13 cellular contexts compared by ENCODE assay signal in the genomic region with DNA sequence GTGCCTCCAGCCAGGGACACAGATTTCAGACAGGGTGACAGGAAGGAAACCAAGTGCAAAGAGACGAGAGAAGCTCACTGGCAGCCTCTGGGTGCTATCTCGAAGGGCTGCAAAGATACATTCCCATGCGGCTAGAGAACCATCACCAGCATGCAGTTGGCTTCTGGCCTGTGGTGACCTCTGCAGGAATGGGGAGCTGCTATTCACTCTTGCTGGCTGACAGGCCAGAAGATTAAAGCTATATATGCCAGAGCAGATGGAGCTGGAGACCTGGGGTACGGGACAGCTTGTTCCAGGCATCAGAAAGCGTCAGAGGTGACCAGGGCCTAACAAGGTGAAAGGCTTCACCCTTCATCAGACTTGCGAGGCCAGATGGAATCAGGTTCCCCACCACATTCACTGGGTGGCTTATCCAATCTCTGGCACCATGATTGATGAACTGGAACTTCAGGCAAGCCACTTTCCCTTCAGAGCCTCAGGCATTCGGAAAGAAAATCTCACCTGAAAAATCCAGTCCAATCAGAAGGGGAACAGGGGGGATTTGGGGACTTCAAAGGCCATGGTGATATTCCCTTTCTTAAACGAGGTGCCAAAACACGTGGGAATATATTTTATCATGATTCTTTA. TPM values are rescaled to one million over a fixed set of nuclear protein-coding genes. Genes with fewer than 3 reads are reported as not detected.
DNase-seq lines count a peak whose midpoint lies in the region; ATAC-seq and TF ChIP-seq lines count a peak whose summit lies in the region.
"Had no signal": no experiment of that assay in that cellular context is flagged by ENCODE, and none has a peak within 500 bp of the region (broad histone marks: within the 10 kb centered on the region; RNA-seq: fewer than 3 reads in every experiment).

No MANE protein-coding gene starts in this region.

- H2BK120ac ChIP-seq in neuronal stem cell (ENCODE audit: low read depth, low read length) = no peak overlapping the region

- H3K4me1 Mint-ChIP-seq in natural killer cell = peaks cover 11 to 12% of the 10 kb centered on the region in 2 donors

- intact Hi-C loops in mammary epithelial cell (cut with micrococcal nuclease) (loop anchor here (1.0 to 2.0 kb wide), 7 partner anchors 99 to 378 kb away; a partner anchor contains a TSS), breast epithelium (cut with DNase I; ENCODE audit: low total_unique reads) (no loop called here), cardiac septum (cut with DNase I) (loop anchor here (2.0 to 5.0 kb wide), 3 partner anchors 51 to 190 kb away; no protein-coding TSS in a partner anchor), natural killer cell (cut with micrococcal nuclease) (no loop called here)

- H3K27me3 Mint-ChIP-seq in natural killer cell (ENCODE audit: low read depth in 2 of 2) = no peaks in the 10 kb centered on the region
- H3K27me3 Mint-ChIP-seq: activated T-cell treated with anti-CD3 and anti-CD28 coated beads, Interleukin-2, amount 50 U/mL, for 24 hours; naive thymus-derived CD4-positive, alpha-beta T cell had no signal

- H3K9ac ChIP-seq in mammary epithelial cell (ENCODE audit: insufficient read depth, low read length) = no peak overlapping the region
- no peak overlapping the region for H3K9ac ChIP-seq in neuronal stem cell (ENCODE audit: low read depth, low read length, poor library complexity)
- H3K9ac ChIP-seq: SK-N-SH had no signal

- H4K8ac ChIP-seq in neuronal stem cell (ENCODE audit: low read depth, low read length) = no peak overlapping the region

- H3K4me3 Mint-ChIP-seq in natural killer cell = no peak overlapping the region
- H3K4me3 Mint-ChIP-seq: activated T-cell treated with anti-CD3 and anti-CD28 coated beads, Interleukin-2, amount 50 U/mL, for 24 hours; naive thymus-derived CD4-positive, alpha-beta T cell had no signal

- H3K14ac ChIP-seq in neuronal stem cell (ENCODE audit: low read length) = no peak overlapping the region

- H3K27me3 ChIP-seq in mammary epithelial cell (ENCODE audit: insufficient read depth, low read length) = no peaks in the 10 kb centered on the region
- H3K27me3 ChIP-seq in breast epithelium = no peaks in the 10 kb centered on the region
- no peaks in the 10 kb centered on the region for H3K27me3 ChIP-seq in neuronal stem cell (ENCODE audit: control insufficient read depth in 3 of 3, insufficient read depth in 3 of 3, low read depth in 1 of 3, low read length in 3 of 3)
- H3K27me3 ChIP-seq: foreskin keratinocyte had no signal

- H3K18ac ChIP-seq in neuronal stem cell (ENCODE audit: low read length) = no peak overlapping the region

- H3K4ac ChIP-seq in neuronal stem cell (ENCODE audit: low read length) = no peak overlapping the region

- 62% methylated on average over 8 of the region's 9 CpGs for WGBS in mammary epithelial cell (ENCODE audit: low coverage, missing lambda C conversion rate)
- no CpG with 5 or more reads among the region's 9 CpGs for WGBS in neuronal stem cell (ENCODE audit: extremely low coverage in 2 of 2, insufficient read length in 2 of 2, insufficient replicate concordance in 1 of 2), 2 donors

- no peak overlapping the region for H2BK12ac ChIP-seq in neuronal stem cell (ENCODE audit: low read length)

- BruUV-seq in mammary epithelial cell (replicated peaks; lab: Mats Ljungman, UMichigan) = no TSS peak

- H3K4me3 ChIP-seq in mammary epithelial cell (replicated peaks in 1 of 3; ENCODE audit: insufficient read depth in 1 of 3, low read depth in 2 of 3, low read length in 3 of 3) (no peak overlapping the region), breast epithelium (no peak overlapping the region), neuronal stem cell (ENCODE audit: low read length in 2 of 2) (no peak overlapping the region)

- H3K4me1 ChIP-seq in mammary epithelial cell (ENCODE audit: insufficient read depth, low read length) (peaks cover 30% of the 10 kb centered on the region), breast epithelium (no peaks in the 10 kb centered on the region), neuronal stem cell (ENCODE audit: control insufficient read depth in 2 of 2, insufficient read depth in 1 of 2, low read depth in 1 of 2, low read length in 2 of 2) (peaks cover 0 to 11% of the 10 kb centered on the region in 2 donors)

- DNase-seq in mammary epithelial cell = no peak
- DNase-seq in breast epithelium (ENCODE audit: low spot score in 2 of 2) = no peak
- DNase-seq in cardiac septum (ENCODE audit: low spot score) = peak; percentile 80
- no peak for DNase-seq in neuronal stem cell (ENCODE audit: low spot score)
- no peak for DNase-seq in cortex of kidney (lab: John Stamatoyannopoulos, UW)
- DNase-seq in kidney tubule cell (ENCODE audit: low spot score) = no peak
- no peak for DNase-seq in natural killer cell
- DNase-seq: activated T-cell treated with anti-CD3 and anti-CD28 coated beads, Interleukin-2, amount 50 U/mL, for 24 hours; effector CD4-positive, alpha-beta T cell; SK-N-SH had no signal

- no peaks in the 10 kb centered on the region for H3K79me2 ChIP-seq in mammary epithelial cell (ENCODE audit: insufficient read depth, low read length)

- no peaks in the 10 kb centered on the region for H3K36me3 Mint-ChIP-seq in natural killer cell

- peak overlapping the region; percentile 18 for H2AK5ac ChIP-seq in neuronal stem cell (ENCODE audit: low read depth, low read length)

- no peak for ATAC-seq in HG03460 (IDR thresholded peaks at IDR 0.05; ENCODE audit: unreplicated experiment)
- no peak for ATAC-seq in natural killer cell
- ATAC-seq: naive thymus-derived CD4-positive, alpha-beta T cell had no signal

- CTCF ChIA-PET in mammary epithelial cell (lab: Charles Lee; ENCODE audit: low non-redundant PET) = interaction anchor here (0.9 to 1.8 kb wide), 2 partner anchors 175 to 191 kb away, joined by 6 to 8 read pairs; no protein-coding TSS in a partner anchor

- H2BK5ac ChIP-seq in neuronal stem cell (ENCODE audit: low read length) = no peak overlapping the region

- TF ChIP-seq CTCF in mammary epithelial cell (conservative IDR thresholded peaks at IDR 0.05 in 1 of 2, IDR thresholded peaks at IDR 0.05 in 1 of 2; ENCODE audit: extremely low read depth in 1 of 2, insufficient read depth in 1 of 2, low read depth in 1 of 2, low read length in 2 of 2) = no peak
- TF ChIP-seq CTCF in breast epithelium (IDR thresholded peaks at IDR 0.05) = no peak
- no peak for TF ChIP-seq CTCF in natural killer cell (IDR thresholded peaks at IDR 0.05)

- H2AFZ ChIP-seq in mammary epithelial cell (ENCODE audit: low read depth, low read length) (no peak overlapping the region), neuronal stem cell (ENCODE audit: low read length) (no peak overlapping the region)

- H3K36me3 ChIP-seq in mammary epithelial cell (ENCODE audit: insufficient read depth, low read length) = no peaks in the 10 kb centered on the region
- H3K36me3 ChIP-seq in breast epithelium = no peaks in the 10 kb centered on the region
- peaks cover 5 to 55% of the 10 kb centered on the region in 2 donors for H3K36me3 ChIP-seq in neuronal stem cell (replicated peaks in 1 of 2; ENCODE audit: control insufficient read depth in 2 of 2, insufficient read depth in 2 of 2, low read length in 2 of 2)

- no peaks in the 10 kb centered on the region for H4K20me1 ChIP-seq in mammary epithelial cell (ENCODE audit: insufficient read depth, low read length)

- H3K27ac ChIP-seq in mammary epithelial cell (ENCODE audit: insufficient read depth, low read depth, low read length) = peak overlapping the region; percentile 10
- no peak overlapping the region for H3K27ac ChIP-seq in breast epithelium
- H3K27ac ChIP-seq in neuronal stem cell (replicated peaks; ENCODE audit: low read length) = no peak overlapping the region
- H3K27ac ChIP-seq: foreskin keratinocyte had no signal

- dilution Hi-C loops in mammary epithelial cell (cut with HindIII; ENCODE audit: low sequenced_read_pairs) = no loop called here

- in situ Hi-C loops in mammary epithelial cell (cut with MboI; ENCODE audit: low sequenced_read_pairs in 2 of 2) = loop anchor here (5.0 to 10.0 kb wide), 3 partner anchors 126 to 186 kb away; a partner anchor contains a TSS

- H3K9me3 ChIP-seq in mammary epithelial cell (replicated peaks; ENCODE audit: insufficient read depth, low read length) (no peaks in the 10 kb centered on the region), breast epithelium (no peaks in the 10 kb centered on the region), neuronal stem cell (replicated peaks in 1 of 2; ENCODE audit: control insufficient read depth in 2 of 2, insufficient read depth in 1 of 2, low read depth in 1 of 2, low read length in 2 of 2) (no peaks in the 10 kb centered on the region)
- H3K9me3 ChIP-seq: SK-N-SH had no signal

- H3K27ac Mint-ChIP-seq in natural killer cell = no peak overlapping the region
- H3K27ac Mint-ChIP-seq: activated T-cell treated with anti-CD3 and anti-CD28 coated beads, Interleukin-2, amount 50 U/mL, for 24 hours had no signal

- H3K4me2 ChIP-seq in mammary epithelial cell (ENCODE audit: insufficient read depth, low read depth, low read length) (peak overlapping the region; percentile 38), neuronal stem cell (ENCODE audit: insufficient read depth, low read length, poor library complexity, severe bottlenecking) (no peak overlapping the region)

- H3K79me1 ChIP-seq in neuronal stem cell (ENCODE audit: low read depth, low read length) = no peaks in the 10 kb centered on the region

- no peaks in the 10 kb centered on the region for H3K9me3 Mint-ChIP-seq in natural killer cell
- H3K9me3 Mint-ChIP-seq: activated T-cell treated with anti-CD3 and anti-CD28 coated beads, Interleukin-2, amount 50 U/mL, for 24 hours had no signal

- no peak overlapping the region for H4K91ac ChIP-seq in neuronal stem cell (ENCODE audit: low read depth, low read length, poor library complexity)

- H2BK15ac ChIP-seq in neuronal stem cell (ENCODE audit: low read length) = no peak overlapping the region

- H3K23ac ChIP-seq in neuronal stem cell (ENCODE audit: low read depth, low read length, poor library complexity) = no peak overlapping the region

- no peak for TF ChIP-seq POLR2A in breast epithelium (IDR thresholded peaks at IDR 0.05)

RNA-seq across cellular contexts. Expression of a gene that starts 20.1 kb away (rescaled TPM):
- total RNA-seq in mammary epithelial cell (10 to 100 TPM in 1 of 2 donors, 1 to 10 TPM in 1; 9.4 to 18.5 TPM), breast epithelium (10 to 100 TPM; 39.2 to 58.2 (median 51.5) TPM), cardiac septum (61.0 TPM), natural killer cell (10 to 100 TPM; 12.7 to 20.4 (median 19.8) TPM)
- polyA plus RNA-seq in mammary epithelial cell = 2.5 TPM
- not detected for polyA minus RNA-seq in mammary epithelial cell
- 10.4 TPM for polyA plus RNA-seq in neuronal stem cell (2013, experiment 1 of 2)
- polyA plus RNA-seq in neuronal stem cell (2013, experiment 2 of 2) = 10.7 TPM

Comparison
In these comparisons a context has a peak if more than half of its experiments do, and no peak if none do; other contexts are left out.
1. intact Hi-C loops: an anchor here in mammary epithelial cell (1.0 to 2.0 kb wide) and cardiac septum (2.0 to 5.0 kb wide); none called in breast epithelium and natural killer cell.